Comparison of ENCODE assay signal across 8 cellular contexts in the genomic region with DNA sequence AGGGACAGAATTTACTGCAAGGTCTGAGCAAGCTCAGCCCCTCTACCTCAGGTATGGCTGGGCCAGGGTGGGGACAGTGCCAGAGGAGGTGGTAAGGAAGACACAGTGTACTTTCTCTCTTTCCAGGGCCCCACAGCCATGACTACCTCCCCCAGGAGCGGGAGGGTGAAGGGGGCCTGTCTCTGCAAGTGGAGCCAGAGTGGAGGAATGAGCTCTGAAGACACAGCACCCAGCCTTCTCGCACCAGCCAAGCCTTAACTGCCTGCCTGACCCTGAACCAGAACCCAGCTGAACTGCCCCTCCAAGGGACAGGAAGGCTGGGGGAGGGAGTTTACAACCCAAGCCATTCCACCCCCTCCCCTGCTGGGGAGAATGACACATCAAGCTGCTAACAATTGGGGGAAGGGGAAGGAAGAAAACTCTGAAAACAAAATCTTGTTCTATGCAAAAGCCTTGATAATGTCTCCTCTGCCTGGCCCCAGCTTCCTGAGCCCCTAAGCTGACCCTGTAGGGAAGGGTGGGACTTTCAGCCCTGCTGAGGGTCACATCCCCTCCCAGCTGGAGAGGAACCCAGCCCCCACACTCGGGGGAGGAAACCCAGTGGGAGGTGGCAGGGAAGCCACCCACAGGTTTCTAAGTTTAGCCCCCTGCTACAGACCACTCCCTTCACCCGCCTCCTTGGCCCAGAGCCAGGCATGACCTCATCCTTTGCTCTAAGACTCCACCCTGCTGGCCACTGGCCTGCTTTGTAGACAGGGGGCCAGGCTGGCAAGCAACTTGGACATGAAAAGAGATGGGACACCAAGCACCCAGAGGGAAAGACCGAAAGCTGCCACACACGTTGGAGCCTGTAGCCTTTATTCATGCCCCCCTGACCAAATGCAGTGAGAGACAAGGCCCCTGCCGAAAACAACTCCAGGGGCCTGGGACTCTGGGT. TPM values are rescaled to one million over a fixed set of nuclear protein-coding genes. Genes with fewer than 3 reads are reported as not detected.
A peak's percentile ranks its signal among the peaks of the same experiment; 100 is the strongest.
DNase-seq lines count a peak whose midpoint lies in the region; ATAC-seq and TF ChIP-seq lines count a peak whose summit lies in the region.

No MANE protein-coding gene starts in this region.

- peaks cover 72% of the 10 kb centered on the region for H3K36me3 Mint-ChIP-seq in endodermal cell (ENCODE audit: low read depth)

- peak overlapping the region; percentile 79 for H3K56ac ChIP-seq in mesendoderm (ENCODE audit: low read length)

- no peak overlapping the region for H4K8ac ChIP-seq in mesendoderm (ENCODE audit: low read depth, low read length)

- H3K4me1 ChIP-seq in endodermal cell (ENCODE audit: control insufficient read depth, insufficient read depth, low read length) (peaks cover 49% of the 10 kb centered on the region), mesendoderm (ENCODE audit: control insufficient read depth, low read depth, low read length) (peaks cover 40% of the 10 kb centered on the region)

- peak; percentile 49 for ATAC-seq in HG03432 (IDR thresholded peaks at IDR 0.05; ENCODE audit: unreplicated experiment)

- peak overlapping the region; percentile 49 for H3K4me3 Mint-ChIP-seq in endodermal cell

- H2AK5ac ChIP-seq in mesendoderm (ENCODE audit: low read length): peak overlapping the region; percentile 2

- peaks cover 23% of the 10 kb centered on the region for H3K27me3 Mint-ChIP-seq in endodermal cell (ENCODE audit: insufficient read depth)

- H3K27ac ChIP-seq in endodermal cell (ENCODE audit: low read depth, low read length): peak overlapping the region; percentile 68
- H3K27ac ChIP-seq in mesendoderm (ENCODE audit: low read depth, low read length): peak overlapping the region; percentile 93

- peak overlapping the region; percentile 81 for H2BK5ac ChIP-seq in mesendoderm (ENCODE audit: low read length)

- H4K5ac ChIP-seq in mesendoderm (ENCODE audit: low read length): no peak overlapping the region

- H3K9me3 ChIP-seq in endodermal cell (ENCODE audit: control insufficient read depth, low read length): no peaks in the 10 kb centered on the region

- peak overlapping the region; percentile 40 for H3K4ac ChIP-seq in mesendoderm (ENCODE audit: low read depth, low read length)

- peaks cover 27% of the 10 kb centered on the region for H3K79me1 ChIP-seq in mesendoderm (ENCODE audit: low read length)

- peak overlapping the region; percentile 33 for H2BK120ac ChIP-seq in mesendoderm (ENCODE audit: low read depth, low read length)

- WGBS in endodermal cell (ENCODE audit: insufficient coverage in 1 of 2, insufficient read length in 1 of 2), 2 experiments: 36 to 57% methylated on average over 4 to 7 of the region's 7 CpGs
- no CpG with 5 or more reads among the region's 7 CpGs for WGBS in mesendoderm (ENCODE audit: extremely low coverage, insufficient coverage, low lambda C conversion rate)

- peaks cover 72% of the 10 kb centered on the region for H3K4me1 Mint-ChIP-seq in endodermal cell

- H3K9ac ChIP-seq in endodermal cell (ENCODE audit: extremely low read depth, low read length, poor library complexity, severe bottlenecking) (peak overlapping the region; percentile 61), mesendoderm (ENCODE audit: low read length) (peak overlapping the region; percentile 63)

- H2BK15ac ChIP-seq in mesendoderm (replicated peaks; ENCODE audit: low read depth): no peak overlapping the region

- peak overlapping the region; percentile 3 for H3K4me2 ChIP-seq in mesendoderm (ENCODE audit: low read length)

- peaks cover 80% of the 10 kb centered on the region for H3K36me3 ChIP-seq in endodermal cell (ENCODE audit: control insufficient read depth, insufficient read depth, low read length)
- peaks cover 24% of the 10 kb centered on the region for H3K36me3 ChIP-seq in mesendoderm (ENCODE audit: control insufficient read depth, insufficient read depth, low read length)

- H3K79me2 ChIP-seq in mesendoderm (ENCODE audit: control insufficient read depth, insufficient read depth, low read length): peaks cover 14% of the 10 kb centered on the region

- TF ChIP-seq CTCF in endodermal cell (conservative IDR thresholded peaks at IDR 0.05): peak; percentile 37

- peak overlapping the region; percentile 20 for H3K23ac ChIP-seq in mesendoderm (ENCODE audit: low read length)

- H3K27me3 ChIP-seq in endodermal cell (ENCODE audit: control insufficient read depth, insufficient read depth, low read length, poor library complexity, severe bottlenecking) (no peaks in the 10 kb centered on the region), mesendoderm (ENCODE audit: insufficient read depth, low read length, poor library complexity) (no peaks in the 10 kb centered on the region)

- H3K4me3 ChIP-seq in endodermal cell (ENCODE audit: low read length) (peak overlapping the region; percentile 68), mesendoderm (ENCODE audit: low read length) (no peak overlapping the region)

- H3K9me3 Mint-ChIP-seq in endodermal cell: no peaks in the 10 kb centered on the region

- peak; percentile 56 to 61 for DNase-seq in NCI-H2081 (lab: John Stamatoyannopoulos, UW)
- DNase-seq in NCI-H2081 treated with DMSO at 0.1 percent for 48 hours (lab: John Stamatoyannopoulos, UW): no peak
- peak; percentile 81 for DNase-seq in NCI-H82 treated with DMSO at 0.1 percent for 48 hours (lab: John Stamatoyannopoulos, UW; ENCODE audit: unreplicated experiment)
- DNase-seq in activated CD8-positive, alpha-beta memory T cell treated with anti-CD3 and anti-CD28 coated beads for 24 hours: peak; percentile 88
- peak; percentile 96 for DNase-seq in endodermal cell
- peak; percentile 98 for DNase-seq in mesendoderm
- DNase-seq in stimulated activated CD8-positive, alpha-beta memory T cell treated with anti-CD3 and anti-CD28 coated beads, Interleukin-4, amount 100 ng/mL, for 1 hour (ENCODE audit: low read depth in 2 of 2, low spot score in 1 of 2): peak; percentile 42 to 55

- H3K27ac Mint-ChIP-seq in endodermal cell: peak overlapping the region; percentile 97

- H3K18ac ChIP-seq in mesendoderm (ENCODE audit: low read length): peak overlapping the region; percentile 31

RNA-seq across cellular contexts. Expression of a gene that starts 6.4 kb away (rescaled TPM):
- 100 to 1,000 TPM; 168 to 171 TPM for total RNA-seq in endodermal cell
- polyA plus RNA-seq in endodermal cell (2013, experiment 1 of 2): 115 TPM
- polyA plus RNA-seq in endodermal cell (2013, experiment 2 of 2): 123 TPM
- polyA plus RNA-seq in mesendoderm (2013, experiment 1 of 2): 107 TPM
- polyA plus RNA-seq in mesendoderm (2013, experiment 2 of 2): 105 TPM

RNA-seq across cellular contexts. Expression of a gene that starts 14.6 kb away (rescaled TPM):
- total RNA-seq in endodermal cell: 1 to 10 TPM; 3.1 to 5.7 TPM
- 3.6 TPM for polyA plus RNA-seq in endodermal cell (2013, experiment 1 of 2)
- 1.7 TPM for polyA plus RNA-seq in endodermal cell (2013, experiment 2 of 2)
- polyA plus RNA-seq in mesendoderm (2013, experiment 1 of 2): 9.5 TPM
- polyA plus RNA-seq in mesendoderm (2013, experiment 2 of 2): 8.6 TPM

RNA-seq across cellular contexts. Expression of a gene that starts 26.1 kb away (rescaled TPM):
- total RNA-seq in endodermal cell: 100 to 1,000 TPM; 113 to 124 TPM
- polyA plus RNA-seq in endodermal cell (2013, experiment 1 of 2): 47.9 TPM
- 41.0 TPM for polyA plus RNA-seq in endodermal cell (2013, experiment 2 of 2)
- 49.5 TPM for polyA plus RNA-seq in mesendoderm (2013, experiment 1 of 2)
- polyA plus RNA-seq in mesendoderm (2013, experiment 2 of 2): 46.4 TPM
